9 cellular contexts compared by ENCODE assay signal in genomic region chr11:35143509-35144102, GRCh38. TPM values are rescaled to one million over a fixed set of nuclear protein-coding genes. Genes with fewer than 3 reads are reported as not detected.
A peak's percentile ranks its signal among the peaks of the same experiment; 100 is the strongest.
DNase-seq lines count a peak whose midpoint lies in the region; ATAC-seq and TF ChIP-seq lines count a peak whose summit lies in the region.
"Had no signal": no experiment of that assay in that cellular context is flagged by ENCODE, and none has a peak within 500 bp of the region (broad histone marks: within the 10 kb centered on the region; RNA-seq: fewer than 3 reads in every experiment).

No MANE protein-coding gene starts in this region.

- H3K27ac ChIP-seq in gastroesophageal sphincter (peak overlapping the region in 3 of 4 donors; percentile 29 to 94 (median 46)), uterus (peak overlapping the region; percentile 97 to 100)

- no peak for DNase-seq in activated T-cell treated with anti-CD3 and anti-CD28 coated beads, Interleukin-2, amount 50 U/mL, for 72 hours
- no peak for DNase-seq in activated T-cell treated with anti-CD3 and anti-CD28 coated beads, Interleukin-2, amount 50 U/mL, for 48 hours
- no peak for DNase-seq in activated CD8-positive, alpha-beta T cell treated with anti-CD3 and anti-CD28 coated beads, Interleukin-2, amount 10 ng/mL, durations not matched to agents 7 days and 5 days
- no peak for DNase-seq in uterus
- DNase-seq in effector CD8-positive, alpha-beta T cell (lab: John Stamatoyannopoulos, UW): no peak
- DNase-seq: NCI-H1417 treated with DMSO at 0.1 percent for 48 hours had no signal

- ATAC-seq in activated T-cell treated with anti-CD3 and anti-CD28 coated beads, Interleukin-2, amount 50 U/mL, for 72 hours (replicated peaks in 1 of 2): peak in 1 of 2 donors; percentile 3
- ATAC-seq in activated CD8-positive, alpha-beta T cell treated with anti-CD3 and anti-CD28 coated beads, Interleukin-2, amount 10 ng/mL, durations not matched to agents 7 days and 5 days: no peak
- ATAC-seq in gastroesophageal sphincter (no peak), GM21723 (IDR thresholded peaks at IDR 0.05; ENCODE audit: unreplicated experiment) (no peak), HG02678 (IDR thresholded peaks at IDR 0.05; ENCODE audit: unreplicated experiment) (no peak)

- TF ChIP-seq POLR2A in gastroesophageal sphincter (IDR thresholded peaks at IDR 0.05) (no peak), uterus (IDR thresholded peaks at IDR 0.05) (no peak)

- no peak for TF ChIP-seq CTCF in gastroesophageal sphincter (IDR thresholded peaks at IDR 0.05)
- TF ChIP-seq CTCF in uterus (IDR thresholded peaks at IDR 0.05): no peak

- peaks cover 84% of the 10 kb centered on the region for H3K4me1 Mint-ChIP-seq in activated T-cell treated with anti-CD3 and anti-CD28 coated beads, Interleukin-2, amount 50 U/mL, for 72 hours (ENCODE audit: low read depth)
- peaks cover 72% of the 10 kb centered on the region for H3K4me1 Mint-ChIP-seq in activated CD8-positive, alpha-beta T cell treated with anti-CD3 and anti-CD28 coated beads, Interleukin-2, amount 10 ng/mL, durations not matched to agents 7 days and 5 days (ENCODE audit: low read depth)

- H3K9me3 ChIP-seq in gastroesophageal sphincter (no peaks in the 10 kb centered on the region), uterus (no peaks in the 10 kb centered on the region)

- peaks cover 7 to 16% of the 10 kb centered on the region in 2 donors for H3K36me3 Mint-ChIP-seq in activated T-cell treated with anti-CD3 and anti-CD28 coated beads, Interleukin-2, amount 50 U/mL, for 72 hours (ENCODE audit: insufficient read depth in 2 of 2)
- H3K36me3 Mint-ChIP-seq in activated CD8-positive, alpha-beta T cell treated with anti-CD3 and anti-CD28 coated beads, Interleukin-2, amount 10 ng/mL, durations not matched to agents 7 days and 5 days (ENCODE audit: low read depth): peaks cover 82% of the 10 kb centered on the region

- H3K36me3 ChIP-seq in gastroesophageal sphincter: no peaks in the 10 kb centered on the region
- no peaks in the 10 kb centered on the region for H3K36me3 ChIP-seq in uterus

- H3K4me1 ChIP-seq in gastroesophageal sphincter: peaks cover 9 to 79% (median 24%) of the 10 kb centered on the region in 3 donors
- no peaks in the 10 kb centered on the region for H3K4me1 ChIP-seq in uterus

- TF ChIP-seq EP300 in gastroesophageal sphincter (IDR thresholded peaks at IDR 0.05): no peak

- peak overlapping the region; percentile 77 for H3K4me3 Mint-ChIP-seq in activated T-cell treated with anti-CD3 and anti-CD28 coated beads, Interleukin-2, amount 50 U/mL, for 72 hours
- H3K4me3 Mint-ChIP-seq in activated CD8-positive, alpha-beta T cell treated with anti-CD3 and anti-CD28 coated beads, Interleukin-2, amount 10 ng/mL, durations not matched to agents 7 days and 5 days: peak overlapping the region; percentile 73

- CTCF ChIA-PET in activated CD8-positive, alpha-beta T cell treated with anti-CD3 and anti-CD28 coated beads, Interleukin-2, amount 10 ng/mL, durations not matched to agents 7 days and 5 days (lab: Charles Lee): interaction anchor here (0.5 to 9.6 kb wide), 10 partner anchors 11 to 219 kb away, joined by 3 to 218 read pairs (median 4); no protein-coding TSS in a partner anchor

- peaks cover 2 to 3% of the 10 kb centered on the region in 2 donors for H3K9me3 Mint-ChIP-seq in activated T-cell treated with anti-CD3 and anti-CD28 coated beads, Interleukin-2, amount 50 U/mL, for 72 hours
- no peaks in the 10 kb centered on the region for H3K9me3 Mint-ChIP-seq in activated CD8-positive, alpha-beta T cell treated with anti-CD3 and anti-CD28 coated beads, Interleukin-2, amount 10 ng/mL, durations not matched to agents 7 days and 5 days (ENCODE audit: insufficient read depth)

- POLR2A ChIA-PET in activated CD8-positive, alpha-beta T cell treated with anti-CD3 and anti-CD28 coated beads, Interleukin-2, amount 10 ng/mL, durations not matched to agents 7 days and 5 days (lab: Charles Lee): interaction anchor here (0.6 to 4.9 kb wide), 13 partner anchors 17 to 228 kb away, joined by 3 to 21 read pairs (median 4); no protein-coding TSS in a partner anchor

- peak overlapping the region; percentile 98 for H3K27ac Mint-ChIP-seq in activated T-cell treated with anti-CD3 and anti-CD28 coated beads, Interleukin-2, amount 50 U/mL, for 72 hours
- H3K27ac Mint-ChIP-seq in activated CD8-positive, alpha-beta T cell treated with anti-CD3 and anti-CD28 coated beads, Interleukin-2, amount 10 ng/mL, durations not matched to agents 7 days and 5 days: peak overlapping the region; percentile 91

- no peaks in the 10 kb centered on the region for H3K27me3 Mint-ChIP-seq in activated T-cell treated with anti-CD3 and anti-CD28 coated beads, Interleukin-2, amount 50 U/mL, for 72 hours (ENCODE audit: low read depth)
- no peaks in the 10 kb centered on the region for H3K27me3 Mint-ChIP-seq in activated CD8-positive, alpha-beta T cell treated with anti-CD3 and anti-CD28 coated beads, Interleukin-2, amount 10 ng/mL, durations not matched to agents 7 days and 5 days (ENCODE audit: low read depth)

- no peaks in the 10 kb centered on the region for H3K27me3 ChIP-seq in gastroesophageal sphincter
- no peaks in the 10 kb centered on the region for H3K27me3 ChIP-seq in uterus

- intact Hi-C loops in uterus (cut with DNase I; ENCODE audit: low total_unique reads): no loop called here

- peak overlapping the region in 1 of 2 donors; percentile 20 for H3K4me3 ChIP-seq in gastroesophageal sphincter
- H3K4me3 ChIP-seq in uterus: peak overlapping the region; percentile 13 to 96

- 40 to 100% methylated on average over 1 to 4 of the region's 5 CpGs for WGBS in gastroesophageal sphincter (ENCODE audit: low coverage in 1 of 2), 2 donors

RNA-seq across cellular contexts. Expression of gene CD44, which starts 4.6 kb away (rescaled TPM):
- total RNA-seq in activated T-cell treated with anti-CD3 and anti-CD28 coated beads, Interleukin-2, amount 50 U/mL, for 72 hours: 100 to 1,000 TPM; 385 to 504 TPM
- 100 to 1,000 TPM; 398 to 399 TPM for total RNA-seq in activated CD8-positive, alpha-beta T cell treated with anti-CD3 and anti-CD28 coated beads, Interleukin-2, amount 10 ng/mL, durations not matched to agents 7 days and 5 days
- total RNA-seq in gastroesophageal sphincter: 100 to 1,000 TPM; 211 to 319 (median 266) TPM
- 100 to 1,000 TPM; 135 to 636 (median 397) TPM for total RNA-seq in uterus
